In genomic region chr2:53572696-53573095, GRCh38 we compare ENCODE assay signal across 26 cellular contexts.
"Had no signal": no experiment of that assay in that cellular context is flagged by ENCODE, and none has a peak within 500 bp of the region (broad histone marks: within the 10 kb centered on the region; RNA-seq: fewer than 3 reads in every experiment).

No MANE protein-coding gene starts in this region.

- H3K36me3 ChIP-seq: heart right ventricle, left ventricle myocardium inferior, neutrophil, stomach, suprapubic skin, thoracic aorta, tibial artery, upper lobe of right lung had no signal

- H3K27me3 ChIP-seq: hepatocyte, neutrophil, stomach, suprapubic skin, tibial artery, upper lobe of right lung had no signal

- H3K4me1 ChIP-seq: left ventricle myocardium inferior, parathyroid adenoma, stomach, suprapubic skin, upper lobe of right lung had no signal

- H3K27ac ChIP-seq: heart right ventricle, hepatocyte, left ventricle myocardium inferior, neutrophil, parathyroid adenoma, skin epidermis, stomach, suprapubic skin, thoracic aorta, tibial artery, upper lobe of right lung had no signal

- H3K4me2 ChIP-seq: hepatocyte had no signal

- H2AFZ ChIP-seq: hepatocyte, parathyroid adenoma had no signal

- H3K4me3 ChIP-seq: heart right ventricle, hepatocyte, left ventricle myocardium inferior, lung, mucosa of descending colon, skin epidermis, stomach, suprapubic skin, thoracic aorta, tibial artery, upper lobe of right lung had no signal

- H3K9me3 ChIP-seq: heart right ventricle, left ventricle myocardium inferior, mucosa of descending colon, neutrophil, stomach, suprapubic skin, thoracic aorta, tibial artery, upper lobe of right lung had no signal

- H3K9ac ChIP-seq: parathyroid adenoma had no signal

- DNase-seq: heart right ventricle; islet precursor cell; left ventricle myocardium inferior; midbrain; mucosa of descending colon; naive thymus-derived CD8-positive, alpha-beta T cell; occipital lobe; retina; right cardiac atrium; stimulated activated CD4-positive, alpha-beta T cell treated with anti-CD3 and anti-CD28 coated beads, Interleukin-12 subunit alpha, Interleukin-12 subunit beta, amount 100 ng/mL, for 4 hours; stimulated activated CD4-positive, alpha-beta T cell treated with anti-CD3 and anti-CD28 coated beads, Interleukin-15, amount 100 ng/mL, for 24 hours; stimulated activated CD4-positive, alpha-beta T cell treated with anti-CD3 and anti-CD28 coated beads, Interleukin-2, amount 100 ng/mL, for 24 hours; stimulated activated CD4-positive, alpha-beta T cell treated with anti-CD3 and anti-CD28 coated beads, Interleukin-4, amount 100 ng/mL, for 1 hour; stimulated activated naive B cell treated with anti-CD40 and anti-IgM and Interleukin-4, amounts not matched to agents 10 μg/mL and 1 μg/mL and 100 μg/mL, for 72 hours; stimulated activated naive CD8-positive, alpha-beta T cell treated with anti-CD3 and anti-CD28 coated beads, Interleukin-15, Interleukin-2, amounts not matched to agents 100 U/mL and 50 U/mL, for 24 hours; stomach; tibial artery; trophoblast cell; upper lobe of right lung had no signal
